Comparison of ENCODE assay signal across 21 cellular contexts in the genomic region with DNA sequence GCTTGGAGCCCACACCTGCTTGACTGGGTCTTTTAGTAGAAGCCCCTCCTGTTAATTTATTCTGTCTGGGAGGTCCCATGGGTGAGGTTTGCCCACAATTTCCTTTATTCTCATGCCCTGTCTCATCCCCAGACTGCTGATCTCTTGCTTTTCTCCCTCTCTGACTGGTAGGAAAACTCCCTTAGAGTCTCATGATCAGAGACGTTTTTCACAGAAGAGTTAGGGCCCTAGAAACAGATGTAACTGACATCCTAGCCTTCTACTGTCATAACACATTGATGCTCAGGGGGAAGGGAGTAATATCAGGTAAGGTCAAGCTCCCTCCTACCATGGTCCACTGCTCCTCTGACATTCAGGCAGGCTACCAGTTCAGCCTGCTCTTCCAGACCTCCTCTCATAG. TPM values are rescaled to one million over a fixed set of nuclear protein-coding genes. Genes with fewer than 3 reads are reported as not detected.
A peak's percentile ranks its signal among the peaks of the same experiment; 100 is the strongest.
DNase-seq lines count a peak whose midpoint lies in the region; ATAC-seq and TF ChIP-seq lines count a peak whose summit lies in the region.
"Had no signal": no experiment of that assay in that cellular context is flagged by ENCODE, and none has a peak within 500 bp of the region (broad histone marks: within the 10 kb centered on the region; RNA-seq: fewer than 3 reads in every experiment).

No MANE protein-coding gene starts in this region.

- no peaks in the 10 kb centered on the region for H3K9me3 ChIP-seq in thyroid gland
- H3K9me3 ChIP-seq: body of pancreas, heart right ventricle had no signal

- no peak for TF ChIP-seq POLR2A in thyroid gland (IDR thresholded peaks at IDR 0.05)

- H3K27ac ChIP-seq in thyroid gland = peak overlapping the region in 1 of 3 donors; percentile 6
- H3K27ac ChIP-seq: body of pancreas, heart right ventricle had no signal

- no peak overlapping the region for H3K4me3 ChIP-seq in thyroid gland (replicated peaks in 1 of 3)
- H3K4me3 ChIP-seq: body of pancreas, heart right ventricle, lung had no signal

- H3K4me1 Mint-ChIP-seq in activated T-cell treated with anti-CD3 and anti-CD28 coated beads, Interleukin-2, amount 50 U/mL, for 24 hours (ENCODE audit: low read depth) = peaks cover 4% of the 10 kb centered on the region
- H3K4me1 Mint-ChIP-seq: immature natural killer cell had no signal

- WGBS in thyroid gland, 2 donors = 33 to 47% methylated on average over 1 of the region's 1 CpG

- peaks cover 15 to 17% of the 10 kb centered on the region in 2 donors for H3K4me1 ChIP-seq in thyroid gland

- ATAC-seq in GM18909 (IDR thresholded peaks at IDR 0.05; ENCODE audit: poor library complexity, unreplicated experiment) (peak; percentile 49), HG02798 (IDR thresholded peaks at IDR 0.05; ENCODE audit: poor library complexity, unreplicated experiment) (peak; percentile 57), HG03432 (IDR thresholded peaks at IDR 0.05; ENCODE audit: unreplicated experiment) (peak; percentile 74)
- ATAC-seq: body of pancreas, heart right ventricle, right cardiac atrium had no signal

- no peaks in the 10 kb centered on the region for H3K36me3 Mint-ChIP-seq in activated T-cell treated with anti-CD3 and anti-CD28 coated beads, Interleukin-2, amount 50 U/mL, for 24 hours (ENCODE audit: low read depth)
- H3K36me3 Mint-ChIP-seq: immature natural killer cell had no signal

- no peaks in the 10 kb centered on the region for H3K27me3 ChIP-seq in thyroid gland
- H3K27me3 ChIP-seq: body of pancreas, heart right ventricle had no signal

- H3K27me3 Mint-ChIP-seq in activated T-cell treated with anti-CD3 and anti-CD28 coated beads, Interleukin-2, amount 50 U/mL, for 24 hours = peaks cover 3% of the 10 kb centered on the region

- no peak for TF ChIP-seq CTCF in thyroid gland (IDR thresholded peaks at IDR 0.05)

- no peaks in the 10 kb centered on the region for H3K9me3 Mint-ChIP-seq in activated T-cell treated with anti-CD3 and anti-CD28 coated beads, Interleukin-2, amount 50 U/mL, for 24 hours
- H3K9me3 Mint-ChIP-seq: immature natural killer cell had no signal

- intact Hi-C loops in thyroid gland (cut with DNase I) = loop anchor here (10.0 kb wide), 1 partner anchor 72 kb away; no protein-coding TSS in a partner anchor

- DNase-seq in thyroid gland (peak; percentile 7 to 21), SKM-1 (lab: John Stamatoyannopoulos, UW; ENCODE audit: unreplicated experiment) (no peak), HT-29 (ENCODE audit: low spot score) (no peak)
- no peak for DNase-seq in activated T-cell treated with anti-CD3 and anti-CD28 coated beads, Interleukin-2, amount 50 U/mL, for 24 hours
- DNase-seq: activated CD4-positive, alpha-beta T cell treated with anti-CD3 and anti-CD28 coated beads, Interleukin-2, amount 50 U/mL, for 1 hour; activated naive CD4-positive, alpha-beta T cell treated with anti-CD3 and anti-CD28 coated beads, Interleukin-2, amount 50 U/mL, for 16 hours; AML-193; body of pancreas; HCEC 1CT; heart right ventricle; immature natural killer cell; NCI-H1105 treated with DMSO at 0.1 percent for 48 hours; NCI-H524 treated with DMSO at 0.1 percent for 48 hours; right cardiac atrium; SW 1271 had no signal

- H3K4me3 Mint-ChIP-seq in activated T-cell treated with anti-CD3 and anti-CD28 coated beads, Interleukin-2, amount 50 U/mL, for 24 hours = no peak overlapping the region
- H3K4me3 Mint-ChIP-seq: immature natural killer cell had no signal

- no peak overlapping the region for H3K27ac Mint-ChIP-seq in activated T-cell treated with anti-CD3 and anti-CD28 coated beads, Interleukin-2, amount 50 U/mL, for 24 hours
- H3K27ac Mint-ChIP-seq: immature natural killer cell had no signal

- H3K36me3 ChIP-seq in thyroid gland = no peaks in the 10 kb centered on the region
- H3K36me3 ChIP-seq: heart right ventricle had no signal

RNA-seq across cellular contexts. Expression of gene WASL, which starts 43.7 kb away (rescaled TPM):
- total RNA-seq in thyroid gland = 10 to 100 TPM; 48.1 to 61.6 (median 55.4) TPM
- total RNA-seq in HT-29 (2014; rRNA removed; shearing (Covaris generic)) = 8.9 and 9.7 TPM in 2 replicates

RNA-seq across cellular contexts. Expression of gene HYAL4, which starts 52.4 kb away (rescaled TPM):
- under 1 TPM in 2 of 4 donors, not detected in 2; 0.13 to 0.89 TPM for total RNA-seq in thyroid gland
- 0.79 and 2.8 TPM in 2 replicates for total RNA-seq in HT-29 (2014; rRNA removed; shearing (Covaris generic))
- total RNA-seq: body of pancreas, LHCN-M2, omental fat pad had no signal

Comparison
In these comparisons a context has a peak if more than half of its experiments do, and no peak if none do; other contexts are left out.
1. DNase-seq: peak in thyroid gland (2 of 2); none in activated T-cell treated with anti-CD3 and anti-CD28 coated beads, Interleukin-2, amount 50 U/mL, for 24 hours (single experiment), SKM-1 (single experiment) and HT-29 (single experiment).
2. Peak in every context shown above with its lines, with median percentiles within 50 percentile points of each other: ATAC-seq.